In genomic region chr19:35745328-35746086, GRCh38 we compare ENCODE assay signal across 1 cellular context.
TF ChIP-seq lines count a peak whose summit lies in the region.

TSS of gene PSENEN (plus strand) at chr19:35745651. CDS start at chr19:35745931, 280 bp downstream.
TSS of gene U2AF1L4 (minus strand) at chr19:35745418. CDS start at chr19:35745391, 27 bp downstream.

TF ChIP-seq in K562, 482 proteins besides CTCF, POLR2A, EP300 and RAD21 (continued from another document):
- TF ChIP-seq E2F8 (IDR thresholded peaks at IDR 0.05; ENCODE audit: low read depth, partially characterized antibody): no peak
- no peak for TF ChIP-seq POLR2G (IDR thresholded peaks at IDR 0.05; ENCODE audit: low read depth, low read length)
- peak; percentile 98 for TF ChIP-seq GABPB1 (CRISPR knock-in tag; IDR thresholded peaks at IDR 0.05)
- TF ChIP-seq SREBF1 (IDR thresholded peaks at IDR 0.05; ENCODE audit: borderline replicate concordance, low read depth, low read length): no peak
- peak; percentile 92 for TF ChIP-seq ATF7 (IDR thresholded peaks at IDR 0.05)
